Comparison of ENCODE assay signal across 11 cellular contexts in genomic region chr18:76499596-76500340, GRCh38. TPM values are rescaled to one million over a fixed set of nuclear protein-coding genes. Genes with fewer than 3 reads are reported as not detected.
DNase-seq lines count a peak whose midpoint lies in the region; ATAC-seq lines count a peak whose summit lies in the region.
"Had no signal": no experiment of that assay in that cellular context is flagged by ENCODE, and none has a peak within 500 bp of the region (broad histone marks: within the 10 kb centered on the region; RNA-seq: fewer than 3 reads in every experiment).

No MANE protein-coding gene starts in this region.

- H3K27me3 Mint-ChIP-seq in activated naive CD8-positive, alpha-beta T cell treated with anti-CD3 and anti-CD28 coated beads, Interleukin-2, amount 50 U/mL, for 24 hours, result peaks cover 19% of the 10 kb centered on the region
- H3K27me3 Mint-ChIP-seq in activated naive CD8-positive, alpha-beta T cell treated with anti-CD3 and anti-CD28 coated beads for 36 hours, result peaks cover 11% of the 10 kb centered on the region

- peaks cover 11% of the 10 kb centered on the region for H3K4me1 Mint-ChIP-seq in activated naive CD8-positive, alpha-beta T cell treated with anti-CD3 and anti-CD28 coated beads, Interleukin-2, amount 50 U/mL, for 24 hours
- H3K4me1 Mint-ChIP-seq in activated naive CD8-positive, alpha-beta T cell treated with anti-CD3 and anti-CD28 coated beads for 36 hours, result peaks cover 2% of the 10 kb centered on the region
- H3K4me1 Mint-ChIP-seq: central memory CD8-positive, alpha-beta T cell had no signal

- H3K36me3 Mint-ChIP-seq in activated naive CD8-positive, alpha-beta T cell treated with anti-CD3 and anti-CD28 coated beads, Interleukin-2, amount 50 U/mL, for 24 hours (ENCODE audit: low read depth), result no peaks in the 10 kb centered on the region
- H3K36me3 Mint-ChIP-seq in activated naive CD8-positive, alpha-beta T cell treated with anti-CD3 and anti-CD28 coated beads for 36 hours, result no peaks in the 10 kb centered on the region

- ATAC-seq in activated naive CD8-positive, alpha-beta T cell treated with anti-CD3 and anti-CD28 coated beads, Interleukin-2, amount 50 U/mL, for 24 hours, result no peak
- peak; percentile 79 for ATAC-seq in HG02970 (IDR thresholded peaks at IDR 0.05; ENCODE audit: low FRiP score, unreplicated experiment)
- ATAC-seq: activated CD4-positive, alpha-beta T cell treated with anti-CD3 and anti-CD28 coated beads for 36 hours had no signal

- H3K27ac Mint-ChIP-seq in activated naive CD8-positive, alpha-beta T cell treated with anti-CD3 and anti-CD28 coated beads, Interleukin-2, amount 50 U/mL, for 24 hours, result peak overlapping the region; percentile 6
- H3K27ac Mint-ChIP-seq in activated naive CD8-positive, alpha-beta T cell treated with anti-CD3 and anti-CD28 coated beads for 36 hours, result no peak overlapping the region
- H3K27ac Mint-ChIP-seq: activated CD4-positive, alpha-beta T cell treated with anti-CD3 and anti-CD28 coated beads for 36 hours had no signal

- DNase-seq in activated naive CD8-positive, alpha-beta T cell treated with anti-CD3 and anti-CD28 coated beads, Interleukin-2, amount 50 U/mL, for 24 hours, result no peak
- DNase-seq in activated naive CD8-positive, alpha-beta T cell treated with anti-CD3 and anti-CD28 coated beads for 36 hours, result no peak
- DNase-seq in NOMO-1 (lab: John Stamatoyannopoulos, UW; ENCODE audit: unreplicated experiment in 2 of 2) (peak; percentile 79 to 96), NCI-H82 treated with DMSO at 0.1 percent for 48 hours (lab: John Stamatoyannopoulos, UW; ENCODE audit: unreplicated experiment) (no peak), NCI-H187 (lab: John Stamatoyannopoulos, UW) (no peak), foreskin melanocyte (no peak), nucleus accumbens (lab: John Stamatoyannopoulos, UW) (no peak)
- DNase-seq: activated CD4-positive, alpha-beta T cell treated with anti-CD3 and anti-CD28 coated beads for 36 hours; GM23248 had no signal

- no peaks in the 10 kb centered on the region for H3K9me3 Mint-ChIP-seq in activated naive CD8-positive, alpha-beta T cell treated with anti-CD3 and anti-CD28 coated beads, Interleukin-2, amount 50 U/mL, for 24 hours
- no peaks in the 10 kb centered on the region for H3K9me3 Mint-ChIP-seq in activated naive CD8-positive, alpha-beta T cell treated with anti-CD3 and anti-CD28 coated beads for 36 hours
- H3K9me3 Mint-ChIP-seq: central memory CD8-positive, alpha-beta T cell had no signal

- H3K4me3 Mint-ChIP-seq in activated naive CD8-positive, alpha-beta T cell treated with anti-CD3 and anti-CD28 coated beads, Interleukin-2, amount 50 U/mL, for 24 hours, result no peak overlapping the region
- no peak overlapping the region for H3K4me3 Mint-ChIP-seq in activated naive CD8-positive, alpha-beta T cell treated with anti-CD3 and anti-CD28 coated beads for 36 hours
- H3K4me3 Mint-ChIP-seq: activated CD4-positive, alpha-beta T cell treated with anti-CD3 and anti-CD28 coated beads for 36 hours; central memory CD8-positive, alpha-beta T cell had no signal

RNA-seq across cellular contexts. Expression of gene ZNF516, which starts 4.7 kb away (rescaled TPM):
- 1 to 10 TPM; 6.5 to 8.6 TPM for total RNA-seq in activated naive CD8-positive, alpha-beta T cell treated with anti-CD3 and anti-CD28 coated beads for 36 hours

Comparison
In these comparisons a context has a peak if more than half of its experiments do, and no peak if none do; other contexts are left out.
1. DNase-seq: peak in NOMO-1 (2 of 2); none in activated naive CD8-positive, alpha-beta T cell treated with anti-CD3 and anti-CD28 coated beads, Interleukin-2, amount 50 U/mL, for 24 hours (single experiment), activated naive CD8-positive, alpha-beta T cell treated with anti-CD3 and anti-CD28 coated beads for 36 hours (single experiment), NCI-H82 treated with DMSO at 0.1 percent for 48 hours (single experiment), NCI-H187 (0 of 2), foreskin melanocyte (single experiment) and nucleus accumbens (0 of 56).